ENCODE assay signal across 9 cellular contexts in the genomic region with DNA sequence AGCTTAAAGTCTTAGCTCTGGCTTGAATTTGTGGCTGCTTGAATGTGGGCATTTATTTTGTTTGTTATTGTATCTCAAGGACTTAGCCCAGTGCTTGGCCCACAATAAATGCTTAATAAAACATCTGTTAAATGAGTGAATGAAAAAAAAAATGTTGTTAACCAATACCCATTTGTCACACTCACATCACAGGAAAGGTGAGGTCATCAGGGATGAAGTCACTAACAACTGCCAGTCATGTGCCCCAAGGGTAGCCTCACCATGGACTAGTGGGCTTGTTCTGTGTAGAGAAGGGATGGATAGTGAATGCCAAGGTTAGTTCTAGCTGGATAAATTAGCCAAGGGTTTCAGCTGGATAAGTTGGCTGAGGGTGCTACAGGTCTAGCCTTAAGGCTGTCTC. TPM values are rescaled to one million over a fixed set of nuclear protein-coding genes. Genes with fewer than 3 reads are reported as not detected.
DNase-seq lines count a peak whose midpoint lies in the region; ATAC-seq and TF ChIP-seq lines count a peak whose summit lies in the region.
"Had no signal": no experiment of that assay in that cellular context is flagged by ENCODE, and none has a peak within 500 bp of the region (broad histone marks: within the 10 kb centered on the region; RNA-seq: fewer than 3 reads in every experiment).

No MANE protein-coding gene starts in this region.

- peak overlapping the region; percentile 70 for H3K4me3 Mint-ChIP-seq in HFFc6
- peak overlapping the region; percentile 67 for H3K4me3 Mint-ChIP-seq in activated T-cell treated with anti-CD3 and anti-CD28 coated beads, Interleukin-2, amount 50 U/mL, for 4 hours
- H3K4me3 Mint-ChIP-seq in glutamatergic neuron (ENCODE audit: unreplicated experiment) = peak overlapping the region; percentile 56

- H3K27me3 ChIP-seq in ACC112 (ENCODE audit: insufficient read depth, low read length) (no peaks in the 10 kb centered on the region), BE2C (no peaks in the 10 kb centered on the region), esophagus squamous epithelium (no peaks in the 10 kb centered on the region)
- H3K27me3 ChIP-seq: gastroesophageal sphincter had no signal

- H3K27ac ChIP-seq in ACC112 (ENCODE audit: low read depth, low read length) (0 out of 2 replicates have a peak overlapping the region, but pooled peaks have one; percentile 12), esophagus squamous epithelium (no peak overlapping the region)

- no peaks in the 10 kb centered on the region for H3K9me3 ChIP-seq in BE2C
- H3K9me3 ChIP-seq in esophagus squamous epithelium = no peaks in the 10 kb centered on the region
- H3K9me3 ChIP-seq: gastroesophageal sphincter had no signal

- peaks cover 40% of the 10 kb centered on the region for H3K79me2 ChIP-seq in ACC112 (ENCODE audit: control insufficient read depth, insufficient read depth, low read length, unreplicated experiment)

- H3K27me3 Mint-ChIP-seq in HFFc6 (ENCODE audit: insufficient read depth) (no peaks in the 10 kb centered on the region), glutamatergic neuron (ENCODE audit: unreplicated experiment) (peaks cover 6% of the 10 kb centered on the region)
- no peaks in the 10 kb centered on the region for H3K27me3 Mint-ChIP-seq in activated T-cell treated with anti-CD3 and anti-CD28 coated beads, Interleukin-2, amount 50 U/mL, for 4 hours (ENCODE audit: low read depth)

- H3K4me1 ChIP-seq in ACC112 (ENCODE audit: control insufficient read depth, insufficient read depth, low read length, unreplicated experiment) (peaks cover 12% of the 10 kb centered on the region), BE2C (no peaks in the 10 kb centered on the region), esophagus squamous epithelium (peaks cover 11 to 45% (median 27%) of the 10 kb centered on the region in 3 donors)

- H3K36me3 ChIP-seq in ACC112 (ENCODE audit: insufficient read depth, low read length) (peaks cover 6% of the 10 kb centered on the region; the same call in 1 of the 2 replicates), BE2C (peaks cover 15% of the 10 kb centered on the region), esophagus squamous epithelium (peaks cover 20 to 46% (median 31%) of the 10 kb centered on the region in 3 donors)

- H3K4me1 Mint-ChIP-seq in HFFc6 (ENCODE audit: low read depth) (peaks cover 29% of the 10 kb centered on the region), glutamatergic neuron (ENCODE audit: low read depth, unreplicated experiment) (peaks cover 19% of the 10 kb centered on the region)
- H3K4me1 Mint-ChIP-seq in activated T-cell treated with anti-CD3 and anti-CD28 coated beads, Interleukin-2, amount 50 U/mL, for 4 hours (ENCODE audit: low read depth) = peaks cover 35% of the 10 kb centered on the region

- H3K27ac Mint-ChIP-seq in HFFc6 (peak overlapping the region; percentile 81), glutamatergic neuron (ENCODE audit: unreplicated experiment) (peak overlapping the region; percentile 49)

- H3K4me3 ChIP-seq in ACC112 (ENCODE audit: low read depth, low read length) (no peak overlapping the region), BE2C (ENCODE audit: low read depth, low read length) (no peak overlapping the region), esophagus squamous epithelium (no peak overlapping the region)
- H3K4me3 ChIP-seq: gastroesophageal sphincter had no signal

- H3K9me3 Mint-ChIP-seq in HFFc6 = no peaks in the 10 kb centered on the region
- H3K9me3 Mint-ChIP-seq in activated T-cell treated with anti-CD3 and anti-CD28 coated beads, Interleukin-2, amount 50 U/mL, for 4 hours = no peaks in the 10 kb centered on the region
- H3K9me3 Mint-ChIP-seq in glutamatergic neuron (ENCODE audit: unreplicated experiment) = peaks cover 12% of the 10 kb centered on the region

- peak in 1 of 2 donors; percentile 9 for ATAC-seq in activated T-cell treated with anti-CD3 and anti-CD28 coated beads, Interleukin-2, amount 50 U/mL, for 4 hours
- no peak for ATAC-seq in GM19467 (IDR thresholded peaks at IDR 0.05; ENCODE audit: unreplicated experiment)
- ATAC-seq: gastroesophageal sphincter had no signal

- intact Hi-C loops in esophagus squamous epithelium (cut with DNase I) = no loop called here

- no peak overlapping the region for H2AFZ ChIP-seq in ACC112 (ENCODE audit: low read length, unreplicated experiment)

- H3K36me3 Mint-ChIP-seq in HFFc6 (ENCODE audit: low read depth) = peaks cover 37% of the 10 kb centered on the region
- peaks cover 34% of the 10 kb centered on the region for H3K36me3 Mint-ChIP-seq in activated T-cell treated with anti-CD3 and anti-CD28 coated beads, Interleukin-2, amount 50 U/mL, for 4 hours (ENCODE audit: insufficient read depth)
- peaks cover 6% of the 10 kb centered on the region for H3K36me3 Mint-ChIP-seq in glutamatergic neuron (ENCODE audit: unreplicated experiment)

- DNase-seq in HFFc6 = peak; percentile 44
- no peak for DNase-seq in activated T-cell treated with anti-CD3 and anti-CD28 coated beads, Interleukin-2, amount 50 U/mL, for 4 hours
- no peak for DNase-seq in glutamatergic neuron
- DNase-seq in BE2C = no peak
- no peak for DNase-seq in NCI-H345 treated with DMSO at 0.1 percent for 48 hours (lab: John Stamatoyannopoulos, UW; ENCODE audit: unreplicated experiment)
- no peak for DNase-seq in esophagus squamous epithelium (lab: John Stamatoyannopoulos, UW)

- no peak for TF ChIP-seq CTCF in HFFc6 (IDR thresholded peaks at IDR 0.05)
- no peak for TF ChIP-seq CTCF in glutamatergic neuron (IDR thresholded peaks at IDR 0.05; ENCODE audit: partially characterized antibody, unreplicated experiment)
- no peak for TF ChIP-seq CTCF in BE2C (IDR thresholded peaks at IDR 0.05; ENCODE audit: low read depth, low read length)
- TF ChIP-seq CTCF in esophagus squamous epithelium (IDR thresholded peaks at IDR 0.05) = no peak

- no peak for TF ChIP-seq POLR2A in esophagus squamous epithelium (IDR thresholded peaks at IDR 0.05)

RNA-seq across cellular contexts. Expression of a gene that starts 3.0 kb away (rescaled TPM):
- total RNA-seq in HFFc6 (2021; fragmentation: NEBNext Ultra II Directional; extraction: Animal tissue kit (Norgen Biotek cat#: 25700)) = 100 to 1,000 TPM; 101 to 110 (median 108) TPM
- 100 to 1,000 TPM in 1 of 3 donors, 10 to 100 TPM in 2; 99.0 to 103 (median 99.4) TPM for total RNA-seq in activated T-cell treated with anti-CD3 and anti-CD28 coated beads, Interleukin-2, amount 50 U/mL, for 4 hours
- total RNA-seq in glutamatergic neuron (ENCODE audit: unreplicated experiment) (142 TPM), esophagus squamous epithelium (10 to 100 TPM; 66.6 to 89.6 (median 81.5) TPM)
- 106 TPM for polyA plus RNA-seq in BE2C (2012; ENCODE audit: insufficient read depth, insufficient read length, low read depth)

RNA-seq across cellular contexts. Expression of a gene that starts 10.8 kb away (rescaled TPM):
- 1 to 10 TPM in 2 of 6 experiments, under 1 TPM in 4; 0.34 to 1.3 (median 0.65) TPM for total RNA-seq in HFFc6 (2021; fragmentation: NEBNext Ultra II Directional; extraction: Animal tissue kit (Norgen Biotek cat#: 25700))
- 1 to 10 TPM; 4.8 to 5.4 (median 5.2) TPM for total RNA-seq in activated T-cell treated with anti-CD3 and anti-CD28 coated beads, Interleukin-2, amount 50 U/mL, for 4 hours
- total RNA-seq in glutamatergic neuron (ENCODE audit: unreplicated experiment) (4.2 TPM), esophagus squamous epithelium (10 to 100 TPM in 3 of 4 donors, 1 to 10 TPM in 1; 9.8 to 29.3 (median 19.1) TPM)
- polyA plus RNA-seq in BE2C (2012; ENCODE audit: insufficient read depth, insufficient read length, low read depth) = 1.8 TPM

RNA-seq across cellular contexts. Expression of a gene that starts 22.0 kb away (rescaled TPM):
- total RNA-seq in HFFc6 (2021; fragmentation: NEBNext Ultra II Directional; extraction: Animal tissue kit (Norgen Biotek cat#: 25700)) = 10 to 100 TPM; 74.6 to 96.8 (median 87.8) TPM
- 100 to 1,000 TPM; 177 to 208 (median 186) TPM for total RNA-seq in activated T-cell treated with anti-CD3 and anti-CD28 coated beads, Interleukin-2, amount 50 U/mL, for 4 hours
- total RNA-seq in glutamatergic neuron (ENCODE audit: unreplicated experiment) = 84.9 TPM
- 238 TPM for polyA plus RNA-seq in BE2C (2012; ENCODE audit: insufficient read depth, insufficient read length, low read depth)
- total RNA-seq in esophagus squamous epithelium = 10 to 100 TPM; 51.9 to 77.1 (median 67.4) TPM

RNA-seq across cellular contexts. Expression of a gene that starts 50.9 kb away (rescaled TPM):
- total RNA-seq in HFFc6 (2021; fragmentation: NEBNext Ultra II Directional; extraction: Animal tissue kit (Norgen Biotek cat#: 25700)) = 10 to 100 TPM; 11.9 to 15.3 (median 12.8) TPM
- 10 to 100 TPM in 2 of 3 donors, 1 to 10 TPM in 1; 8.4 to 11.0 (median 10.4) TPM for total RNA-seq in activated T-cell treated with anti-CD3 and anti-CD28 coated beads, Interleukin-2, amount 50 U/mL, for 4 hours
- total RNA-seq in glutamatergic neuron (ENCODE audit: unreplicated experiment) (30.2 TPM), esophagus squamous epithelium (10 to 100 TPM in 3 of 4 donors, 1 to 10 TPM in 1; 6.4 to 15.6 (median 12.8) TPM)
- polyA plus RNA-seq in BE2C (2012; ENCODE audit: insufficient read depth, insufficient read length, low read depth) = 95.0 TPM

RNA-seq across cellular contexts. Expression of a gene that starts 58.1 kb away (rescaled TPM):
- total RNA-seq in HFFc6 (2021; fragmentation: NEBNext Ultra II Directional; extraction: Animal tissue kit (Norgen Biotek cat#: 25700)) = 10 to 100 TPM in 5 of 6 experiments, 1 to 10 TPM in 1; 9.8 to 15.2 (median 13.2) TPM
- 1 to 10 TPM; 5.2 to 7.5 (median 6.7) TPM for total RNA-seq in activated T-cell treated with anti-CD3 and anti-CD28 coated beads, Interleukin-2, amount 50 U/mL, for 4 hours
- total RNA-seq in glutamatergic neuron (ENCODE audit: unreplicated experiment) = 43.6 TPM
- polyA plus RNA-seq in BE2C (2012; ENCODE audit: insufficient read depth, insufficient read length, low read depth) = 34.7 TPM
- total RNA-seq in esophagus squamous epithelium = 10 to 100 TPM in 3 of 4 donors, 1 to 10 TPM in 1; 7.6 to 19.6 (median 13.5) TPM
